ENCODE assay signal across 8 cellular contexts in the genomic region with DNA sequence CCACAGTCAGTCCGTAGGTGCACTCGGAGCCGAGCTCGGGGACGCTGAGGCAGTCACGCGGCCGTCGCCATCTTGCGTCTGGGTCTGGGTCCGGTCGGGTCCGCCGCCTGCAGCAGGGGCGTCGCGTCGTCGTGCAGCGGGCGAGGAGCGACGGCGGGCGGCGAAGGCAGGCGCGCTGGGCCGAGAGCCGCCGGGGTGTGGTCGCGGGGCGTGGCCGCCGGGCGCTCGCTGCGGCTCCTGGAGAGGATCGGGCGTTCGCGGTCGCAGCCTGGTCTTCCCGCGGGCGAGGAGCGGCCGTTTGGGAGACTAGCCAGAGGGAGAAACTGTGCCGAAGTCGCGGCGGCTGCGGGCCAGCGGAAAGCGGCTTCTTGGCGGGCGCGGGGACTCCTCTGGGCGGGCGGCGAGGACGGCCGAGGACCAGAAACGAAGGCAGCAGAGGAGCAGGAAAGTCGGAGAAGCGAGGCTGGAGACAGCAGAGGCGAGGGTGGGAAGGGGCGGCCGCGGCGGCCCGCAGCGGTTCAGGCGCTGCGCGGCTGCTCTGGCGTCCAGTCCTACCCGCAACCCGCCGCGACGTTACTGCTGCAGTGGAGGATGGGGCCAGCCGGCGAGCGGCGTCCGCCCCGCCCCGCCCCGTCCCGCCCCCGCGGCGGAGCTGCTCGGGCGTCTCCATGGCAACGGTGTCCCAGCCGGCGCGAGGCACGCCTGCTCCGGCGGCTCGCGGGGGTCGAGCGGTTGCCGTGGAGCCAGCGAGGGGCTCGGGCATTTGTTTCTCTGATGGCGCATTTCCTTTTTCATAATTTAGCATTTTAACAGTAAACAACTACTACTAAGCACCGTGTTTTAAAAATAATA. TPM values are rescaled to one million over a fixed set of nuclear protein-coding genes. Genes with fewer than 3 reads are reported as not detected.
DNase-seq lines count a peak whose midpoint lies in the region; ATAC-seq and TF ChIP-seq lines count a peak whose summit lies in the region.

A gene with protein sequence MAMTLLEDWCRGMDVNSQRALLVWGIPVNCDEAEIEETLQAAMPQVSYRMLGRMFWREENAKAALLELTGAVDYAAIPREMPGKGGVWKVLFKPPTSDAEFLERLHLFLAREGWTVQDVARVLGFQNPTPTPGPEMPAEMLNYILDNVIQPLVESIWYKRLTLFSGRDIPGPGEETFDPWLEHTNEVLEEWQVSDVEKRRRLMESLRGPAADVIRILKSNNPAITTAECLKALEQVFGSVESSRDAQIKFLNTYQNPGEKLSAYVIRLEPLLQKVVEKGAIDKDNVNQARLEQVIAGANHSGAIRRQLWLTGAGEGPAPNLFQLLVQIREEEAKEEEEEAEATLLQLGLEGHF (minus strand): TSS at position 581 of the 852 bp plus-strand sequence. CDS start 745 bp downstream, outside the sequence.

- TF ChIP-seq POLR2A in adrenal gland (IDR thresholded peaks at IDR 0.05): peak; percentile 88 to 89
- TF ChIP-seq POLR2A in heart left ventricle (IDR thresholded peaks at IDR 0.05): peak in 1 of 2 donors; percentile 84

- H3K4me1 ChIP-seq in adrenal gland (replicated peaks in 1 of 2) (peaks cover 19 to 38% of the 10 kb centered on the region in 2 donors), heart left ventricle (peaks cover 0 to 52% (median 26%) of the 10 kb centered on the region in 12 donors)

- intact Hi-C loops in T-helper 1 cell treated with Interleukin-12 subunit alpha and Interleukin-12 subunit beta and Interleukin-4 antibody, amounts not matched to agents 30 ng/mL and 1 ng/mL, for 36 hours (cut with micrococcal nuclease): loop anchor here (1.0 to 5.0 kb wide), 10 partner anchors 29 to 655 kb away; partner anchors contain the start of genes ALDH6A1, BBOF1, COQ6 and ENTPD5
- intact Hi-C loops in adrenal gland (cut with DNase I): no loop called here
- intact Hi-C loops in heart left ventricle (cut with DNase I): loop anchor here in 2 of 10 donors (5.0 to 10.0 kb wide), 2 partner anchors 67 to 69 kb away; partner anchors contain the start of gene DNAL1 (in 1 of the 2)
- intact Hi-C loops in posterior vena cava (cut with DNase I): no loop called here

- H3K36me3 Mint-ChIP-seq in type B pancreatic cell: peaks cover 9% of the 10 kb centered on the region

- peaks cover 0 to 19% of the 10 kb centered on the region in 2 donors for H3K36me3 ChIP-seq in adrenal gland (replicated peaks in 1 of 2)
- peaks cover 0 to 39% (median 36%) of the 10 kb centered on the region in 9 donors for H3K36me3 ChIP-seq in heart left ventricle

- no peaks in the 10 kb centered on the region for H3K9me3 ChIP-seq in adrenal gland (replicated peaks in 1 of 3)
- H3K9me3 ChIP-seq in heart left ventricle: no peaks in the 10 kb centered on the region

- H3K27ac ChIP-seq in adrenal gland (peak within 1 kb of the TSS; percentile 67 to 96 (median 80)), heart left ventricle (peak within 1 kb of the TSS; percentile 54 to 96 (median 92))

- peak within 1 kb of the TSS; percentile 94 for H3K27ac Mint-ChIP-seq in type B pancreatic cell

- ATAC-seq in HG02798 (IDR thresholded peaks at IDR 0.05; ENCODE audit: poor library complexity, unreplicated experiment) (peak; percentile 82), heart left ventricle (peak; percentile 55 to 89 (median 86))

- H3K4me3 Mint-ChIP-seq in type B pancreatic cell: peak within 1 kb of the TSS; percentile 97

- no peaks in the 10 kb centered on the region for H3K27me3 Mint-ChIP-seq in type B pancreatic cell

- DNase-seq in NCI-H1436 treated with DMSO at 0.1 percent for 48 hours (lab: John Stamatoyannopoulos, UW) (peak; percentile 18), adrenal gland (peak; percentile 82 to 93 (median 88)), heart left ventricle (peak; percentile 90 to 93 (median 92)), posterior vena cava (ENCODE audit: low spot score) (peak; percentile 94), type B pancreatic cell (ENCODE audit: extremely low spot score, unreplicated experiment) (peak; percentile 90)

- TF ChIP-seq CTCF in GM12875 (IDR thresholded peaks at IDR 0.05; ENCODE audit: borderline replicate concordance, insufficient read depth, low read depth, low read length): no peak
- peak in 1 of 6 experiments; percentile 4 for TF ChIP-seq CTCF in adrenal gland (IDR thresholded peaks at IDR 0.05)
- no peak for TF ChIP-seq CTCF in heart left ventricle (IDR thresholded peaks at IDR 0.05)
- no peak for TF ChIP-seq CTCF in type B pancreatic cell (conservative IDR thresholded peaks at IDR 0.05)

- peaks cover 56% of the 10 kb centered on the region for H3K4me1 Mint-ChIP-seq in type B pancreatic cell (ENCODE audit: unreplicated experiment)

- H3K27me3 ChIP-seq in adrenal gland (no peaks in the 10 kb centered on the region), heart left ventricle (no peaks in the 10 kb centered on the region)

- H3K4me3 ChIP-seq in GM12875 (ENCODE audit: low read depth, low read length): peak within 1 kb of the TSS; percentile 90
- peak within 1 kb of the TSS; percentile 38 to 87 (median 57) for H3K4me3 ChIP-seq in adrenal gland
- H3K4me3 ChIP-seq in heart left ventricle: peak within 1 kb of the TSS; percentile 69 to 94 (median 86)

- 0% methylated on average over 11 to 113 of the region's 113 CpGs for WGBS in adrenal gland, 4 donors
- WGBS in heart left ventricle, 4 donors: 0 to 1% (median 0%) methylated on average over 51 to 113 of the region's 113 CpGs

- no peaks in the 10 kb centered on the region for H3K9me3 Mint-ChIP-seq in type B pancreatic cell

RNA-seq across cellular contexts. Expression of the gene that starts here (rescaled TPM):
- total RNA-seq in T-helper 1 cell treated with Interleukin-12 subunit alpha and Interleukin-12 subunit beta and Interleukin-4 antibody, amounts not matched to agents 30 ng/mL and 1 ng/mL, for 36 hours: 18.1 and 20.3 TPM in 2 replicates
- 10 to 100 TPM; 23.1 to 74.6 (median 43.2) TPM for total RNA-seq in adrenal gland
- 10 to 100 TPM; 14.4 to 52.5 (median 16.7) TPM for polyA plus RNA-seq in adrenal gland
- total RNA-seq in heart left ventricle: 10 to 100 TPM; 14.5 to 32.3 (median 25.9) TPM
- 10 to 100 TPM in 1 of 2 donors, 1 to 10 TPM in 1; 7.4 to 27.3 TPM for polyA plus RNA-seq in heart left ventricle
- 10 to 100 TPM; 64.8 to 88.7 TPM for total RNA-seq in posterior vena cava
- total RNA-seq in type B pancreatic cell (ENCODE audit: low replicate concordance): 35.5 and 64.8 TPM in 2 replicates

Comparison
In these comparisons a context has a peak if more than half of its experiments do, and no peak if none do; other contexts are left out.
1. Peak in every context shown above with its lines: DNase-seq, ATAC-seq, H3K4me3 ChIP-seq and H3K27ac ChIP-seq.
2. DNase-seq: peak in every context shown above with its lines; median percentile 94 in posterior vena cava; 92 in heart left ventricle; 90 in type B pancreatic cell; 88 in adrenal gland; 18 in NCI-H1436 treated with DMSO at 0.1 percent for 48 hours.